ENCODE assay signal across 12 cellular contexts in genomic region chr10:26368463-26368862, GRCh38.
DNase-seq lines count a peak whose midpoint lies in the region; ATAC-seq and TF ChIP-seq lines count a peak whose summit lies in the region.
"Had no signal": no experiment of that assay in that cellular context is flagged by ENCODE, and none has a peak within 500 bp of the region (broad histone marks: within the 10 kb centered on the region; RNA-seq: fewer than 3 reads in every experiment).

No MANE protein-coding gene starts in this region.

- H3K27ac Mint-ChIP-seq in stimulated activated naive B cell treated with anti-CD40 and anti-IgM and Interleukin-4, amounts not matched to agents 10 μg/mL and 1 μg/mL and 100 μg/mL, for 72 hours = no peak overlapping the region
- H3K27ac Mint-ChIP-seq in WTC11 = no peak overlapping the region
- no peak overlapping the region for H3K27ac Mint-ChIP-seq in activated T-cell treated with anti-CD3 and anti-CD28 coated beads, Interleukin-2, amount 50 U/mL, for 24 hours
- H3K27ac Mint-ChIP-seq: activated naive CD4-positive, alpha-beta T cell treated with anti-CD3 and anti-CD28 coated beads, Interleukin-2, amount 50 U/mL, for 24 hours; endodermal cell; HFFc6 had no signal

- POLR2A ChIA-PET in WTC11 (lab: Charles Lee) = no interaction called here

- DNase-seq in stimulated activated naive B cell treated with anti-CD40 and anti-IgM and Interleukin-4, amounts not matched to agents 10 μg/mL and 1 μg/mL and 100 μg/mL, for 72 hours = no peak
- no peak for DNase-seq in WTC11 (ENCODE audit: low spot score)
- no peak for DNase-seq in kidney tubule cell (ENCODE audit: low spot score)
- no peak for DNase-seq in activated T-cell treated with anti-CD3 and anti-CD28 coated beads, Interleukin-2, amount 50 U/mL, for 24 hours
- DNase-seq: foreskin melanocyte, NCI-H2171 treated with DMSO at 0.1 percent for 48 hours had no signal

- peaks cover 20 to 26% of the 10 kb centered on the region in 2 donors for H3K4me1 Mint-ChIP-seq in stimulated activated naive B cell treated with anti-CD40 and anti-IgM and Interleukin-4, amounts not matched to agents 10 μg/mL and 1 μg/mL and 100 μg/mL, for 72 hours
- H3K4me1 Mint-ChIP-seq in WTC11 = no peaks in the 10 kb centered on the region
- H3K4me1 Mint-ChIP-seq in activated T-cell treated with anti-CD3 and anti-CD28 coated beads, Interleukin-2, amount 50 U/mL, for 24 hours (ENCODE audit: low read depth) = peaks cover 2% of the 10 kb centered on the region
- H3K4me1 Mint-ChIP-seq: endodermal cell had no signal

- no peak overlapping the region for H3K4me3 Mint-ChIP-seq in stimulated activated naive B cell treated with anti-CD40 and anti-IgM and Interleukin-4, amounts not matched to agents 10 μg/mL and 1 μg/mL and 100 μg/mL, for 72 hours
- H3K4me3 Mint-ChIP-seq in WTC11 = no peak overlapping the region
- no peak overlapping the region for H3K4me3 Mint-ChIP-seq in activated T-cell treated with anti-CD3 and anti-CD28 coated beads, Interleukin-2, amount 50 U/mL, for 24 hours
- H3K4me3 Mint-ChIP-seq: activated naive CD4-positive, alpha-beta T cell treated with anti-CD3 and anti-CD28 coated beads, Interleukin-2, amount 50 U/mL, for 24 hours; endodermal cell; HFFc6 had no signal

- ATAC-seq in GM18868 (IDR thresholded peaks at IDR 0.05; ENCODE audit: unreplicated experiment) (peak; percentile 61), GM21619 (IDR thresholded peaks at IDR 0.05; ENCODE audit: unreplicated experiment) (peak; percentile 48), HG03066 (IDR thresholded peaks at IDR 0.05; ENCODE audit: low read depth, unreplicated experiment) (peak; percentile 44), WTC11 (no peak)
- ATAC-seq in stimulated activated naive B cell treated with anti-CD40 and anti-IgM and Interleukin-4, amounts not matched to agents 10 μg/mL and 1 μg/mL and 100 μg/mL, for 72 hours (replicated peaks) = peak; percentile 60 to 66

- peaks cover 0 to 3% of the 10 kb centered on the region in 2 donors for H3K36me3 Mint-ChIP-seq in stimulated activated naive B cell treated with anti-CD40 and anti-IgM and Interleukin-4, amounts not matched to agents 10 μg/mL and 1 μg/mL and 100 μg/mL, for 72 hours
- no peaks in the 10 kb centered on the region for H3K36me3 Mint-ChIP-seq in WTC11
- H3K36me3 Mint-ChIP-seq in activated T-cell treated with anti-CD3 and anti-CD28 coated beads, Interleukin-2, amount 50 U/mL, for 24 hours (ENCODE audit: low read depth) = no peaks in the 10 kb centered on the region
- H3K36me3 Mint-ChIP-seq: activated naive CD4-positive, alpha-beta T cell treated with anti-CD3 and anti-CD28 coated beads, Interleukin-2, amount 50 U/mL, for 24 hours had no signal

- CTCF ChIA-PET in WTC11 (lab: Charles Lee) = no interaction called here

- H3K9me3 Mint-ChIP-seq in stimulated activated naive B cell treated with anti-CD40 and anti-IgM and Interleukin-4, amounts not matched to agents 10 μg/mL and 1 μg/mL and 100 μg/mL, for 72 hours = peaks cover 5 to 8% of the 10 kb centered on the region in 2 donors
- H3K9me3 Mint-ChIP-seq in WTC11 = peaks cover 12% of the 10 kb centered on the region
- peaks cover 7% of the 10 kb centered on the region for H3K9me3 Mint-ChIP-seq in activated T-cell treated with anti-CD3 and anti-CD28 coated beads, Interleukin-2, amount 50 U/mL, for 24 hours
- H3K9me3 Mint-ChIP-seq: HFFc6 had no signal

- TF ChIP-seq CTCF in WTC11 (IDR thresholded peaks at IDR 0.05) = no peak

- H3K27me3 Mint-ChIP-seq in stimulated activated naive B cell treated with anti-CD40 and anti-IgM and Interleukin-4, amounts not matched to agents 10 μg/mL and 1 μg/mL and 100 μg/mL, for 72 hours = no peaks in the 10 kb centered on the region
- peaks cover 8% of the 10 kb centered on the region for H3K27me3 Mint-ChIP-seq in WTC11 (ENCODE audit: low read depth)
- no peaks in the 10 kb centered on the region for H3K27me3 Mint-ChIP-seq in activated T-cell treated with anti-CD3 and anti-CD28 coated beads, Interleukin-2, amount 50 U/mL, for 24 hours
- H3K27me3 Mint-ChIP-seq: activated naive CD4-positive, alpha-beta T cell treated with anti-CD3 and anti-CD28 coated beads, Interleukin-2, amount 50 U/mL, for 24 hours had no signal

TF ChIP-seq in WTC11, 78 proteins besides CTCF, POLR2A, EP300 and RAD21:
- TF ChIP-seq PREB (CRISPR knock-in tag; IDR thresholded peaks at IDR 0.05; ENCODE audit: borderline replicate concordance) (no peak), MLX (CRISPR knock-in tag; IDR thresholded peaks at IDR 0.05) (no peak), EMX1 (CRISPR knock-in tag; IDR thresholded peaks at IDR 0.05) (no peak), ZNF671 (CRISPR knock-in tag; IDR thresholded peaks at IDR 0.05) (no peak), E2F5 (CRISPR knock-in tag; IDR thresholded peaks at IDR 0.05) (no peak), E2F1 (CRISPR knock-in tag; IDR thresholded peaks at IDR 0.05) (no peak), NR2C2 (CRISPR knock-in tag; IDR thresholded peaks at IDR 0.05) (no peak), PRRX2 (CRISPR knock-in tag; IDR thresholded peaks at IDR 0.05) (no peak), SP1 (CRISPR knock-in tag; conservative IDR thresholded peaks at IDR 0.05) (no peak)
